15 cellular contexts compared by ENCODE assay signal in genomic region chr11:46413755-46414465, GRCh38. TPM values are rescaled to one million over a fixed set of nuclear protein-coding genes. Genes with fewer than 3 reads are reported as not detected.
DNase-seq lines count a peak whose midpoint lies in the region; ATAC-seq and TF ChIP-seq lines count a peak whose summit lies in the region.
"Had no signal": no experiment of that assay in that cellular context is flagged by ENCODE, and none has a peak within 500 bp of the region (broad histone marks: within the 10 kb centered on the region; RNA-seq: fewer than 3 reads in every experiment).

No MANE protein-coding gene starts in this region.

- peaks cover 0 to 69% (median under 1%) of the 10 kb centered on the region in 3 experiments for H3K36me3 ChIP-seq in naive thymus-derived CD4-positive, alpha-beta T cell (ENCODE audit: control insufficient read depth in 2 of 3, insufficient read depth in 3 of 3, low read length in 3 of 3)
- peaks cover 0 to 95% (median 8%) of the 10 kb centered on the region in 3 donors for H3K36me3 ChIP-seq in tibial nerve

- no peaks in the 10 kb centered on the region for H3K9me3 ChIP-seq in naive thymus-derived CD4-positive, alpha-beta T cell (ENCODE audit: control insufficient read depth in 2 of 3, low read length in 3 of 3)
- H3K9me3 ChIP-seq in tibial nerve: no peaks in the 10 kb centered on the region
- H3K9me3 ChIP-seq: Caco-2 had no signal

- peak overlapping the region in 1 of 2 donors; percentile 23 for H3K27ac Mint-ChIP-seq in T-cell
- H3K27ac Mint-ChIP-seq in naive thymus-derived CD4-positive, alpha-beta T cell: peak overlapping the region in 3 of 9 donors; percentile 9 to 85 (median 21)
- H3K27ac Mint-ChIP-seq: type B pancreatic cell had no signal

- TF ChIP-seq CTCF in tibial nerve (IDR thresholded peaks at IDR 0.05): no peak

- 95 to 96% methylated on average over 9 of the region's 9 CpGs for WGBS in tibial nerve, 2 donors

- CTCF ChIA-PET in T-cell (lab: Charles Lee): no interaction called here
- CTCF ChIA-PET in naive thymus-derived CD4-positive, alpha-beta T cell (lab: Charles Lee): no interaction called here

- no peak for TF ChIP-seq POLR2A in tibial nerve (IDR thresholded peaks at IDR 0.05)

- DNase-seq in NCI-H748 (lab: John Stamatoyannopoulos, UW; ENCODE audit: unreplicated experiment) (peak; percentile 59), NCI-H748 treated with DMSO at 0.1 percent for 48 hours (lab: John Stamatoyannopoulos, UW) (no peak), NCI-H1436 treated with DMSO at 0.1 percent for 48 hours (lab: John Stamatoyannopoulos, UW) (peak; percentile 75), T-cell (peak in 2 of 34 experiments; percentile 8 to 32), tibial nerve (ENCODE audit: low spot score in 2 of 2) (no peak)
- peak in 5 of 9 donors; percentile 10 to 36 (median 21) for DNase-seq in naive thymus-derived CD4-positive, alpha-beta T cell
- DNase-seq: brain microvascular endothelial cell; effector memory CD8-positive, alpha-beta T cell; foreskin melanocyte; stimulated activated CD8-positive, alpha-beta memory T cell treated with anti-CD3 and anti-CD28 coated beads, Interleukin-4, amount 100 ng/mL, for 48 hours had no signal

- H3K27ac ChIP-seq in naive thymus-derived CD4-positive, alpha-beta T cell (ENCODE audit: low read depth, low read length): no peak overlapping the region
- no peak overlapping the region for H3K27ac ChIP-seq in tibial nerve
- H3K27ac ChIP-seq: brain microvascular endothelial cell had no signal

- no peak for TF ChIP-seq EP300 in tibial nerve (IDR thresholded peaks at IDR 0.05)

- peaks cover 46% of the 10 kb centered on the region for H3K36me3 Mint-ChIP-seq in T-cell
- peaks cover 10 to 68% (median 29%) of the 10 kb centered on the region in 5 donors for H3K36me3 Mint-ChIP-seq in naive thymus-derived CD4-positive, alpha-beta T cell

- H3K9me3 Mint-ChIP-seq in T-cell: no peaks in the 10 kb centered on the region
- no peaks in the 10 kb centered on the region for H3K9me3 Mint-ChIP-seq in naive thymus-derived CD4-positive, alpha-beta T cell
- H3K9me3 Mint-ChIP-seq: effector memory CD8-positive, alpha-beta T cell; type B pancreatic cell had no signal

- POLR2A ChIA-PET in T-cell (lab: Charles Lee): interaction anchor here in 1 of 2 donors (0.5 kb wide), 1 partner anchor 185 kb away, joined by 8 read pairs; no protein-coding TSS in a partner anchor
- POLR2A ChIA-PET in naive thymus-derived CD4-positive, alpha-beta T cell (lab: Charles Lee): no interaction called here

- peaks cover 0 to 13% of the 10 kb centered on the region in 2 donors for H3K4me1 ChIP-seq in naive thymus-derived CD4-positive, alpha-beta T cell (ENCODE audit: control insufficient read depth in 2 of 2, insufficient read depth in 2 of 2, low read length in 2 of 2)
- no peaks in the 10 kb centered on the region for H3K4me1 ChIP-seq in tibial nerve

- peak in 3 of 4 experiments; percentile 24 to 83 (median 61) for ATAC-seq in T-cell (replicated peaks in 1 of 4)
- peak; percentile 32 for ATAC-seq in naive thymus-derived CD4-positive, alpha-beta T cell
- ATAC-seq in GM18502 (IDR thresholded peaks at IDR 0.05; ENCODE audit: poor library complexity, unreplicated experiment): no peak
- ATAC-seq in HG02571 (IDR thresholded peaks at IDR 0.05; ENCODE audit: unreplicated experiment): no peak
- ATAC-seq: effector memory CD8-positive, alpha-beta T cell had no signal

- intact Hi-C loops in naive thymus-derived CD4-positive, alpha-beta T cell (cut with micrococcal nuclease): no loop called here

- peaks cover 18 to 26% (median 26%) of the 10 kb centered on the region in 3 donors for H3K4me1 Mint-ChIP-seq in T-cell
- peaks cover 9 to 25% (median 24%) of the 10 kb centered on the region in 7 donors for H3K4me1 Mint-ChIP-seq in naive thymus-derived CD4-positive, alpha-beta T cell

- H3K27me3 ChIP-seq in naive thymus-derived CD4-positive, alpha-beta T cell (ENCODE audit: control insufficient read depth in 2 of 2, insufficient read depth in 2 of 2, low read length in 2 of 2): no peaks in the 10 kb centered on the region
- no peaks in the 10 kb centered on the region for H3K27me3 ChIP-seq in tibial nerve
- H3K27me3 ChIP-seq: brain microvascular endothelial cell had no signal

- H3K4me3 Mint-ChIP-seq in T-cell: peak overlapping the region in 1 of 3 donors; percentile 55
- peak overlapping the region in 3 of 10 donors; percentile 18 to 53 (median 50) for H3K4me3 Mint-ChIP-seq in naive thymus-derived CD4-positive, alpha-beta T cell
- H3K4me3 Mint-ChIP-seq: effector memory CD8-positive, alpha-beta T cell; type B pancreatic cell had no signal

- no peaks in the 10 kb centered on the region for H3K27me3 Mint-ChIP-seq in T-cell
- H3K27me3 Mint-ChIP-seq in naive thymus-derived CD4-positive, alpha-beta T cell: no peaks in the 10 kb centered on the region
- H3K27me3 Mint-ChIP-seq: effector memory CD8-positive, alpha-beta T cell; type B pancreatic cell had no signal

- H3K4me3 ChIP-seq in naive thymus-derived CD4-positive, alpha-beta T cell (ENCODE audit: low read length): no peak overlapping the region
- no peak overlapping the region for H3K4me3 ChIP-seq in tibial nerve

RNA-seq across cellular contexts. Expression of gene CHRM4, which starts 22.3 kb away (rescaled TPM):
- total RNA-seq in T-cell (1 to 10 TPM in 2 of 5 donors, under 1 TPM in 2, not detected in 1; 0.18 to 3.9 (median 1.5) TPM), tibial nerve (1 to 10 TPM in 1 of 4 donors, not detected in 3; 1.2 TPM)
- total RNA-seq in naive thymus-derived CD4-positive, alpha-beta T cell: 1 to 10 TPM in 2 of 5 experiments, under 1 TPM in 1, not detected in 2; 0.48 to 3.5 (median 3.1) TPM
- under 1 TPM; 0.15 to 0.17 TPM for polyA plus RNA-seq in naive thymus-derived CD4-positive, alpha-beta T cell
- total RNA-seq: A673 had no signal

RNA-seq across cellular contexts. Expression of gene MDK, which starts 32.4 kb away (rescaled TPM):
- total RNA-seq in T-cell: 1 to 10 TPM; 5.8 to 8.6 (median 8.3) TPM
- total RNA-seq in naive thymus-derived CD4-positive, alpha-beta T cell: 10 to 100 TPM in 2 of 5 experiments, 1 to 10 TPM in 3; 4.9 to 13.5 (median 8.8) TPM
- polyA plus RNA-seq in naive thymus-derived CD4-positive, alpha-beta T cell: under 1 TPM in 1 of 2 donors, not detected in 1; 0.35 TPM
- total RNA-seq in tibial nerve: 100 to 1,000 TPM in 1 of 4 donors, 10 to 100 TPM in 3; 48.1 to 107 (median 57.3) TPM

Comparison
In these comparisons a context has a peak if more than half of its experiments do, and no peak if none do; other contexts are left out.
1. DNase-seq: peak in NCI-H748 (single experiment), NCI-H1436 treated with DMSO at 0.1 percent for 48 hours (single experiment) and naive thymus-derived CD4-positive, alpha-beta T cell (5 of 9); none in NCI-H748 treated with DMSO at 0.1 percent for 48 hours (single experiment) and tibial nerve (0 of 2).
2. ATAC-seq: peak in T-cell (3 of 4) and naive thymus-derived CD4-positive, alpha-beta T cell (single experiment); none in GM18502 (single experiment) and HG02571 (single experiment).